In genomic region chr15:61769557-61769956, GRCh38 we compare ENCODE assay signal across 31 cellular contexts.
"Had no signal": no experiment of that assay in that cellular context is flagged by ENCODE, and none has a peak within 500 bp of the region (broad histone marks: within the 10 kb centered on the region; RNA-seq: fewer than 3 reads in every experiment).

No MANE protein-coding gene starts in this region.

- H3K4me1 ChIP-seq: adrenal gland, body of pancreas, breast epithelium had no signal

- H3K4me3 ChIP-seq: adrenal gland, body of pancreas, breast epithelium had no signal

- H3K27me3 ChIP-seq: adrenal gland, body of pancreas, brain microvascular endothelial cell, breast epithelium had no signal

- H3K27ac ChIP-seq: adrenal gland, body of pancreas, brain microvascular endothelial cell, breast epithelium, VCaP had no signal

- DNase-seq: activated B cell treated with CpG ODN at 0.5 μM for 24 hours; activated CD4-positive, alpha-beta memory T cell treated with anti-CD3 and anti-CD28 coated beads for 36 hours; activated CD4-positive, alpha-beta T cell treated with anti-CD3 and anti-CD28 coated beads for 4 hours; activated CD4-positive, alpha-beta T cell treated with anti-CD3 and anti-CD28 coated beads, Interleukin-2, amount 10 ng/mL, durations not matched to agents 24 days and 14 days; activated CD4-positive, alpha-beta T cell treated with anti-CD3 and anti-CD28 coated beads, Interleukin-2, amount 50 U/mL, for 1 hour; activated CD4-positive, alpha-beta T cell treated with anti-CD3 and anti-CD28 coated beads, Interleukin-2, amount 50 U/mL, for 4 hours; activated CD4-positive, CD25-positive, alpha-beta regulatory T cell treated with anti-CD3 and anti-CD28 coated beads, Interleukin-2, amount 50 U/mL, for 72 hours; activated CD8-positive, alpha-beta memory T cell treated with anti-CD3 and anti-CD28 coated beads, Interleukin-2, amount 50 U/mL, for 4 hours; activated CD8-positive, alpha-beta T cell treated with anti-CD3 and anti-CD28 coated beads for 36 hours; activated effector memory CD4-positive, alpha-beta T cell treated with anti-CD3 and anti-CD28 coated beads, Interleukin-2, amount 50 U/mL, for 16 hours; activated gamma-delta T cell treated with Interleukin-2 at 50 U/mL for 16 hours; activated naive CD4-positive, alpha-beta T cell; activated naive CD4-positive, alpha-beta T cell treated with anti-CD3 and anti-CD28 coated beads for 36 hours; activated naive CD4-positive, alpha-beta T cell treated with anti-CD3 and anti-CD28 coated beads, Interleukin-2, amount 50 U/mL, for 16 hours; activated naive CD8-positive, alpha-beta T cell treated with anti-CD3 and anti-CD28 coated beads for 36 hours; activated T-cell treated with anti-CD3 and anti-CD28 coated beads for 4 hours; activated T-cell treated with anti-CD3 and anti-CD28 coated beads, Interleukin-2, amount 50 U/mL, for 1 hour; activated T-cell treated with anti-CD3 and anti-CD28 coated beads, Interleukin-2, amount 50 U/mL, for 4 hours; activated T-cell treated with anti-CD3 and anti-CD28 coated beads, Interleukin-2, amount 50 U/mL, for 72 hours; adrenal gland; amniotic stem cell; aorta; body of pancreas; brain microvascular endothelial cell; central memory CD4-positive, alpha-beta T cell; T-helper 2 cell; T-helper 9 cell had no signal

- ATAC-seq: activated CD8-positive, alpha-beta T cell treated with anti-CD3 and anti-CD28 coated beads for 36 hours; activated naive CD4-positive, alpha-beta T cell treated with anti-CD3 and anti-CD28 coated beads, Interleukin-2, amount 50 U/mL, for 72 hours; activated T-cell treated with anti-CD3 and anti-CD28 coated beads, Interleukin-2, amount 50 U/mL, for 4 hours; activated T-cell treated with anti-CD3 and anti-CD28 coated beads, Interleukin-2, amount 50 U/mL, for 72 hours; activated T-helper 17 cell treated with anti-CD3 and anti-CD28 coated beads, Interleukin-2, amount 50 U/mL, for 72 hours; body of pancreas had no signal

- H3K36me3 ChIP-seq: adrenal gland, brain microvascular endothelial cell, breast epithelium had no signal

- H3K9me3 ChIP-seq: adrenal gland, body of pancreas had no signal
